Comparison of ENCODE assay signal across 1 cellular context in the genomic region with DNA sequence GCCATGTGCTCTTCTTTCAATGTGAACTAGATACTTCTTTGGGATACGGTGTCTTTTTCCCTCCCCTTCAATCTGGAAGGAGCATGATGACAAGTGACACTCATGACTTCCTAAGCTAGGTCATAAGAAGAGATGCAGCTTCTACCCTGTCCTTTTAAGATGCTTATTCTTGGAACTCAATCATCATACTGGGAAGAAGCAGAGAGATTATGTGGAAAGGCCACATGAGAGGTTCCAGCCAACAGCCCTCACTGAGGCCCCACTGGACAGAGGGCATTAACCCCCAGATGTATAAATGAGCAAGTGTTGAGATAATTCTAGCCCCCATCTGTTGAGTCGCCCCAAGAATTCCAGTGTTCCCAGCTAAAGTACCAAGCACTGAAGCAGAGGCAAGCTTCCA.
A peak's percentile ranks its signal among the peaks of the same experiment; 100 is the strongest.
TF ChIP-seq lines count a peak whose summit lies in the region.

No MANE protein-coding gene starts in this region.

TF ChIP-seq in K562, 482 proteins besides CTCF, POLR2A, EP300 and RAD21:
- TF ChIP-seq, protein P1, sequence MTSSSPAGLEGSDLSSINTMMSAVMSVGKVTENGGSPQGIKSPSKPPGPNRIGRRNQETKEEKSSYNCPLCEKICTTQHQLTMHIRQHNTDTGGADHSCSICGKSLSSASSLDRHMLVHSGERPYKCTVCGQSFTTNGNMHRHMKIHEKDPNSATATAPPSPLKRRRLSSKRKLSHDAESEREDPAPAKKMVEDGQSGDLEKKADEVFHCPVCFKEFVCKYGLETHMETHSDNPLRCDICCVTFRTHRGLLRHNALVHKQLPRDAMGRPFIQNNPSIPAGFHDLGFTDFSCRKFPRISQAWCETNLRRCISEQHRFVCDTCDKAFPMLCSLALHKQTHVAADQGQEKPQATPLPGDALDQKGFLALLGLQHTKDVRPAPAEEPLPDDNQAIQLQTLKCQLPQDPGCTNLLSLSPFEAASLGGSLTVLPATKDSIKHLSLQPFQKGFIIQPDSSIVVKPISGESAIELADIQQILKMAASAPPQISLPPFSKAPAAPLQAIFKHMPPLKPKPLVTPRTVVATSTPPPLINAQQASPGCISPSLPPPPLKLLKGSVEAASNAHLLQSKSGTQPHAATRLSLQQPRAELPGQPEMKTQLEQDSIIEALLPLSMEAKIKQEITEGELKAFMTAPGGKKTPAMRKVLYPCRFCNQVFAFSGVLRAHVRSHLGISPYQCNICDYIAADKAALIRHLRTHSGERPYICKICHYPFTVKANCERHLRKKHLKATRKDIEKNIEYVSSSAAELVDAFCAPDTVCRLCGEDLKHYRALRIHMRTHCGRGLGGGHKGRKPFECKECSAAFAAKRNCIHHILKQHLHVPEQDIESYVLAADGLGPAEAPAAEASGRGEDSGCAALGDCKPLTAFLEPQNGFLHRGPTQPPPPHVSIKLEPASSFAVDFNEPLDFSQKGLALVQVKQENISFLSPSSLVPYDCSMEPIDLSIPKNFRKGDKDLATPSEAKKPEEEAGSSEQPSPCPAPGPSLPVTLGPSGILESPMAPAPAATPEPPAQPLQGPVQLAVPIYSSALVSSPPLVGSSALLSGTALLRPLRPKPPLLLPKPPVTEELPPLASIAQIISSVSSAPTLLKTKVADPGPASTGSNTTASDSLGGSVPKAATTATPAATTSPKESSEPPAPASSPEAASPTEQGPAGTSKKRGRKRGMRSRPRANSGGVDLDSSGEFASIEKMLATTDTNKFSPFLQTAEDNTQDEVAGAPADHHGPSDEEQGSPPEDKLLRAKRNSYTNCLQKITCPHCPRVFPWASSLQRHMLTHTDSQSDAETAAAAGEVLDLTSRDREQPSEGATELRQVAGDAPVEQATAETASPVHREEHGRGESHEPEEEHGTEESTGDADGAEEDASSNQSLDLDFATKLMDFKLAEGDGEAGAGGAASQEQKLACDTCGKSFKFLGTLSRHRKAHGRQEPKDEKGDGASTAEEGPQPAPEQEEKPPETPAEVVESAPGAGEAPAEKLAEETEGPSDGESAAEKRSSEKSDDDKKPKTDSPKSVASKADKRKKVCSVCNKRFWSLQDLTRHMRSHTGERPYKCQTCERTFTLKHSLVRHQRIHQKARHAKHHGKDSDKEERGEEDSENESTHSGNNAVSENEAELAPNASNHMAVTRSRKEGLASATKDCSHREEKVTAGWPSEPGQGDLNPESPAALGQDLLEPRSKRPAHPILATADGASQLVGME (CRISPR knock-in tag; IDR thresholded peaks at IDR 0.05) = no peak
- TF ChIP-seq MEIS2 (IDR thresholded peaks at IDR 0.05; ENCODE audit: partially characterized antibody) = peak; percentile 49
- 0 out of 2 replicates have a peak, but pooled peaks have one; percentile 37 for TF ChIP-seq STAT5A (IDR thresholded peaks at IDR 0.05; ENCODE audit: borderline replicate concordance, low read length)
- no peak for TF ChIP-seq CSDE1 (IDR thresholded peaks at IDR 0.05)
- TF ChIP-seq CBFA2T3 (IDR thresholded peaks at IDR 0.05) = peak; percentile 27; the same call in 1 of the 2 replicates
- TF ChIP-seq L3MBTL2 (IDR thresholded peaks at IDR 0.05) = 0 out of 2 replicates have a peak, but pooled peaks have one; percentile 12
- 0 out of 4 replicates have a peak, but pooled peaks of 1 of the 2 experiments have one; percentile 16 for TF ChIP-seq HDAC1 (IDR thresholded peaks at IDR 0.05)
- no peak for TF ChIP-seq BCOR (IDR thresholded peaks at IDR 0.05)
- TF ChIP-seq ZNF174 (CRISPR knock-in tag; IDR thresholded peaks at IDR 0.05) = no peak
- TF ChIP-seq TCF3 (CRISPR knock-in tag; IDR thresholded peaks at IDR 0.05) = peak; percentile 41
- no peak for TF ChIP-seq CBX1 (IDR thresholded peaks at IDR 0.05; ENCODE audit: low read depth)
- peak; percentile 69; the same call in 1 of the 2 replicates for TF ChIP-seq CTBP1 (IDR thresholded peaks at IDR 0.05; ENCODE audit: borderline replicate concordance)
- TF ChIP-seq, protein P2, sequence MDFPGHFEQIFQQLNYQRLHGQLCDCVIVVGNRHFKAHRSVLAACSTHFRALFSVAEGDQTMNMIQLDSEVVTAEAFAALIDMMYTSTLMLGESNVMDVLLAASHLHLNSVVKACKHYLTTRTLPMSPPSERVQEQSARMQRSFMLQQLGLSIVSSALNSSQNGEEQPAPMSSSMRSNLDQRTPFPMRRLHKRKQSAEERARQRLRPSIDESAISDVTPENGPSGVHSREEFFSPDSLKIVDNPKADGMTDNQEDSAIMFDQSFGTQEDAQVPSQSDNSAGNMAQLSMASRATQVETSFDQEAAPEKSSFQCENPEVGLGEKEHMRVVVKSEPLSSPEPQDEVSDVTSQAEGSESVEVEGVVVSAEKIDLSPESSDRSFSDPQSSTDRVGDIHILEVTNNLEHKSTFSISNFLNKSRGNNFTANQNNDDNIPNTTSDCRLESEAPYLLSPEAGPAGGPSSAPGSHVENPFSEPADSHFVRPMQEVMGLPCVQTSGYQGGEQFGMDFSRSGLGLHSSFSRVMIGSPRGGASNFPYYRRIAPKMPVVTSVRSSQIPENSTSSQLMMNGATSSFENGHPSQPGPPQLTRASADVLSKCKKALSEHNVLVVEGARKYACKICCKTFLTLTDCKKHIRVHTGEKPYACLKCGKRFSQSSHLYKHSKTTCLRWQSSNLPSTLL (IDR thresholded peaks at IDR 0.05) = 0 out of 2 replicates have a peak, but pooled peaks have one; percentile 63
- TF ChIP-seq CC2D1A (IDR thresholded peaks at IDR 0.05) = peak; percentile 13; the same call in 1 of the 2 replicates
